In the genomic region with DNA sequence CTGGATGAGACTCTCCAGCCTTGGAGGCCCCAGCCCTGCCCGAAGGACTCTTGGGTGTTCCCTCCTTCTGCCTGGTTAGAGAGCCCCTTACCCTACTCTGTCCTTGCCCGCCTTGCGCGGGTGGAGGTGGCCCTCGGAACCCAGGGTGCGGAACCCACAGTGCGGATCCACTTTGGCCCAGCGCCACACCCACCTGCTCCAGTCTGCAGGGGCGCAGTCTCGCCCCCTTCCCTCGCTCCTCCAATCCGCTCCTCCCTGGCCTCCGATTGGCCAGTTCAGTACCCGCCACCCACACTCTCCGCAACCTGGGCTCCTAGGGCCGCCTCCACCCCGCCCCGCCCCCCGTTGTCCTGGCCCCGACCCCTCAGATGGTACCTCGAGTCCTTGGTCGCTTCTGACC, we compare ENCODE assay signal across 14 cellular contexts. TPM values are rescaled to one million over a fixed set of nuclear protein-coding genes. Genes with fewer than 3 reads are reported as not detected.
DNase-seq lines count a peak whose midpoint lies in the region; ATAC-seq and TF ChIP-seq lines count a peak whose summit lies in the region.
"Had no signal": no experiment of that assay in that cellular context is flagged by ENCODE, and none has a peak within 500 bp of the region (broad histone marks: within the 10 kb centered on the region; RNA-seq: fewer than 3 reads in every experiment).

No MANE protein-coding gene starts in this region.

- H3K4me3 Mint-ChIP-seq in CD8-positive, alpha-beta memory T cell, result peak overlapping the region in 4 of 7 donors; percentile 24 to 94 (median 72)

- no peak overlapping the region for H3K9ac ChIP-seq in HUES64 (ENCODE audit: low read depth, low read length)
- H3K9ac ChIP-seq in neural cell (ENCODE audit: low read length), result no peak overlapping the region

- no peaks in the 10 kb centered on the region for H4K20me1 ChIP-seq in neural cell (ENCODE audit: insufficient read depth)

- H3K36me3 Mint-ChIP-seq in CD8-positive, alpha-beta memory T cell, result peaks cover 0 to 59% (median 8%) of the 10 kb centered on the region in 3 donors

- peaks cover 20% of the 10 kb centered on the region for H3K4me1 ChIP-seq in CD8-positive, alpha-beta memory T cell (ENCODE audit: insufficient read depth, low read length)
- H3K4me1 ChIP-seq in HUES64 (ENCODE audit: insufficient read depth, low read length), result peaks cover 26% of the 10 kb centered on the region

- TF ChIP-seq EP300 in neural cell (conservative IDR thresholded peaks at IDR 0.05; ENCODE audit: poor library complexity, severe bottlenecking), result no peak

- peaks cover 17% of the 10 kb centered on the region for H3K79me2 ChIP-seq in neural cell (replicated peaks; ENCODE audit: insufficient read depth, low read length)

- WGBS in HUES64, result 58% methylated on average over 22 of the region's 22 CpGs

- H3K9me3 ChIP-seq in CD8-positive, alpha-beta memory T cell (ENCODE audit: low read length), result no peaks in the 10 kb centered on the region
- H3K9me3 ChIP-seq in HUES64 (ENCODE audit: insufficient read depth, low read depth, low read length) (no peaks in the 10 kb centered on the region), neural cell (ENCODE audit: low read length) (no peaks in the 10 kb centered on the region)
- H3K9me3 ChIP-seq: esophagus muscularis mucosa, HAP-1 had no signal

- H3K27me3 ChIP-seq in CD8-positive, alpha-beta memory T cell (ENCODE audit: insufficient read depth, low read length, poor library complexity, severe bottlenecking), result no peaks in the 10 kb centered on the region
- no peaks in the 10 kb centered on the region for H3K27me3 ChIP-seq in HUES64 (ENCODE audit: insufficient read depth, low read length)
- no peaks in the 10 kb centered on the region for H3K27me3 ChIP-seq in neural cell (ENCODE audit: insufficient read depth, low read depth, low read length)
- H3K27me3 ChIP-seq: esophagus muscularis mucosa had no signal

- H3K4me3 ChIP-seq in CD8-positive, alpha-beta memory T cell (ENCODE audit: low read length), result no peak overlapping the region
- H3K4me3 ChIP-seq in HUES64 (ENCODE audit: low read length) (peak overlapping the region; percentile 33), epithelial cell of esophagus (ENCODE audit: low read length) (peak overlapping the region; percentile 95), neural cell (ENCODE audit: low read length) (peak overlapping the region; percentile 100)
- H3K4me3 ChIP-seq: HAP-1 had no signal

- CTCF ChIA-PET in CD8-positive, alpha-beta memory T cell (lab: Charles Lee), result no interaction called here

- no peak for ATAC-seq in HG02973 (IDR thresholded peaks at IDR 0.05; ENCODE audit: unreplicated experiment)

- peaks cover 7% of the 10 kb centered on the region for H3K36me3 ChIP-seq in CD8-positive, alpha-beta memory T cell (ENCODE audit: insufficient read depth, low read length)
- H3K36me3 ChIP-seq in HUES64 (ENCODE audit: insufficient read depth, low read length), result peaks cover 28% of the 10 kb centered on the region
- H3K36me3 ChIP-seq in neural cell (ENCODE audit: insufficient read depth, low read length), result no peaks in the 10 kb centered on the region

- H3F3A ChIP-seq in neural cell (ENCODE audit: insufficient read depth, low read length, poor library complexity, severe bottlenecking), result no peaks in the 10 kb centered on the region

- no peak overlapping the region for H3K4me2 ChIP-seq in neural cell (ENCODE audit: low read length)

- no peak overlapping the region for H3K27ac ChIP-seq in CD8-positive, alpha-beta memory T cell (ENCODE audit: low read depth, low read length)
- peak overlapping the region; percentile 80; the same call in 1 of the 2 replicates for H3K27ac ChIP-seq in HUES64 (ENCODE audit: low read depth, low read length)
- no peak overlapping the region for H3K27ac ChIP-seq in neural cell (ENCODE audit: low read length)

- peak overlapping the region in 1 of 8 donors; percentile 51 for H3K27ac Mint-ChIP-seq in CD8-positive, alpha-beta memory T cell

- no peaks in the 10 kb centered on the region for H3K27me3 Mint-ChIP-seq in CD8-positive, alpha-beta memory T cell

- no peaks in the 10 kb centered on the region for H3K9me2 ChIP-seq in neural cell (ENCODE audit: insufficient read depth, low read length)

- TF ChIP-seq RAD21 in neural cell (conservative IDR thresholded peaks at IDR 0.05), result no peak

- no peak overlapping the region for H2AFZ ChIP-seq in neural cell (ENCODE audit: low read depth, low read length)

- no peak for DNase-seq in CD8-positive, alpha-beta memory T cell
- no peak for DNase-seq in epithelial cell of esophagus (ENCODE audit: low read depth)
- DNase-seq in HuH-7 (ENCODE audit: low spot score), result no peak
- DNase-seq in NCI-H146 (lab: John Stamatoyannopoulos, UW), result no peak
- no peak for DNase-seq in amniotic stem cell (lab: John Stamatoyannopoulos, UW)
- DNase-seq: activated CD4-positive, alpha-beta T cell treated with anti-CD3 and anti-CD28 coated beads, Interleukin-2, amount 50 U/mL, for 4 hours; NCI-H226 had no signal

- POLR2A ChIA-PET in CD8-positive, alpha-beta memory T cell (lab: Charles Lee), result no interaction called here

- peaks cover 19 to 43% (median 37%) of the 10 kb centered on the region in 3 donors for H3K4me1 Mint-ChIP-seq in CD8-positive, alpha-beta memory T cell

- no peaks in the 10 kb centered on the region for H3K9me3 Mint-ChIP-seq in CD8-positive, alpha-beta memory T cell

- TF ChIP-seq CTCF in epithelial cell of esophagus (IDR thresholded peaks at IDR 0.05; ENCODE audit: insufficient read depth, low read depth, low read length, missing control alignments) (no peak), neural cell (IDR thresholded peaks at IDR 0.05; ENCODE audit: poor library complexity, severe bottlenecking) (no peak)

TF ChIP-seq in neural cell, 6 proteins besides CTCF, POLR2A, EP300 and RAD21:
- TF ChIP-seq, protein P1, sequence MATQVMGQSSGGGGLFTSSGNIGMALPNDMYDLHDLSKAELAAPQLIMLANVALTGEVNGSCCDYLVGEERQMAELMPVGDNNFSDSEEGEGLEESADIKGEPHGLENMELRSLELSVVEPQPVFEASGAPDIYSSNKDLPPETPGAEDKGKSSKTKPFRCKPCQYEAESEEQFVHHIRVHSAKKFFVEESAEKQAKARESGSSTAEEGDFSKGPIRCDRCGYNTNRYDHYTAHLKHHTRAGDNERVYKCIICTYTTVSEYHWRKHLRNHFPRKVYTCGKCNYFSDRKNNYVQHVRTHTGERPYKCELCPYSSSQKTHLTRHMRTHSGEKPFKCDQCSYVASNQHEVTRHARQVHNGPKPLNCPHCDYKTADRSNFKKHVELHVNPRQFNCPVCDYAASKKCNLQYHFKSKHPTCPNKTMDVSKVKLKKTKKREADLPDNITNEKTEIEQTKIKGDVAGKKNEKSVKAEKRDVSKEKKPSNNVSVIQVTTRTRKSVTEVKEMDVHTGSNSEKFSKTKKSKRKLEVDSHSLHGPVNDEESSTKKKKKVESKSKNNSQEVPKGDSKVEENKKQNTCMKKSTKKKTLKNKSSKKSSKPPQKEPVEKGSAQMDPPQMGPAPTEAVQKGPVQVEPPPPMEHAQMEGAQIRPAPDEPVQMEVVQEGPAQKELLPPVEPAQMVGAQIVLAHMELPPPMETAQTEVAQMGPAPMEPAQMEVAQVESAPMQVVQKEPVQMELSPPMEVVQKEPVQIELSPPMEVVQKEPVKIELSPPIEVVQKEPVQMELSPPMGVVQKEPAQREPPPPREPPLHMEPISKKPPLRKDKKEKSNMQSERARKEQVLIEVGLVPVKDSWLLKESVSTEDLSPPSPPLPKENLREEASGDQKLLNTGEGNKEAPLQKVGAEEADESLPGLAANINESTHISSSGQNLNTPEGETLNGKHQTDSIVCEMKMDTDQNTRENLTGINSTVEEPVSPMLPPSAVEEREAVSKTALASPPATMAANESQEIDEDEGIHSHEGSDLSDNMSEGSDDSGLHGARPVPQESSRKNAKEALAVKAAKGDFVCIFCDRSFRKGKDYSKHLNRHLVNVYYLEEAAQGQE (IDR thresholded peaks at IDR 0.05; ENCODE audit: borderline replicate concordance), result no peak
- TF ChIP-seq SMC3 (conservative IDR thresholded peaks at IDR 0.05; ENCODE audit: poor library complexity) (no peak), TAF1 (IDR thresholded peaks at IDR 0.05; ENCODE audit: low read depth) (no peak), MXI1 (conservative IDR thresholded peaks at IDR 0.05; ENCODE audit: poor library complexity, severe bottlenecking) (no peak), EZH2 (IDR thresholded peaks at IDR 0.05; ENCODE audit: borderline replicate concordance, insufficient read depth, low read length, poor library complexity, severe bottlenecking) (no peak), POLR2AphosphoS5 (IDR thresholded peaks at IDR 0.05) (no peak)
TF ChIP-seq in neural cell: peak in this region for 0.

RNA-seq across cellular contexts. Expression of a gene that starts 2.4 kb away (rescaled TPM):
- 10 to 100 TPM; 88.2 to 92.0 TPM for total RNA-seq in CD8-positive, alpha-beta memory T cell
- 110 TPM for polyA plus RNA-seq in CD8-positive, alpha-beta memory T cell
- 82.8 TPM for polyA plus RNA-seq in HUES64 (2013, experiment 1 of 2)
- 78.6 TPM for polyA plus RNA-seq in HUES64 (2013, experiment 2 of 2)
- 102 and 121 TPM in 2 replicates for polyA plus RNA-seq in neural cell
- 91.2 and 93.2 TPM in 2 replicates for polyA minus RNA-seq in neural cell

RNA-seq across cellular contexts. Expression of a gene that starts 14.1 kb away (rescaled TPM):
- total RNA-seq in CD8-positive, alpha-beta memory T cell, result not detected
- not detected for polyA plus RNA-seq in CD8-positive, alpha-beta memory T cell
- not detected for polyA plus RNA-seq in HUES64 (2013, experiment 1 of 2)
- not detected for polyA plus RNA-seq in HUES64 (2013, experiment 2 of 2)
- not detected in 2 replicates for polyA plus RNA-seq in neural cell
- not detected in 2 replicates for polyA minus RNA-seq in neural cell
- total RNA-seq: esophagus muscularis mucosa, renal cortical epithelial cell had no signal
- polyA plus RNA-seq: BJ had no signal

RNA-seq across cellular contexts. Expression of a gene that starts 49.8 kb away (rescaled TPM):
- 10 to 100 TPM; 35.1 to 39.7 TPM for total RNA-seq in CD8-positive, alpha-beta memory T cell
- 19.6 TPM for polyA plus RNA-seq in CD8-positive, alpha-beta memory T cell
- 17.1 TPM for polyA plus RNA-seq in HUES64 (2013, experiment 1 of 2)
- 20.0 TPM for polyA plus RNA-seq in HUES64 (2013, experiment 2 of 2)
- polyA plus RNA-seq in neural cell, result 12.8 and 13.0 TPM in 2 replicates
- 12.2 and 22.3 TPM in 2 replicates for polyA minus RNA-seq in neural cell
